8 cellular contexts compared by ENCODE assay signal in the genomic region with DNA sequence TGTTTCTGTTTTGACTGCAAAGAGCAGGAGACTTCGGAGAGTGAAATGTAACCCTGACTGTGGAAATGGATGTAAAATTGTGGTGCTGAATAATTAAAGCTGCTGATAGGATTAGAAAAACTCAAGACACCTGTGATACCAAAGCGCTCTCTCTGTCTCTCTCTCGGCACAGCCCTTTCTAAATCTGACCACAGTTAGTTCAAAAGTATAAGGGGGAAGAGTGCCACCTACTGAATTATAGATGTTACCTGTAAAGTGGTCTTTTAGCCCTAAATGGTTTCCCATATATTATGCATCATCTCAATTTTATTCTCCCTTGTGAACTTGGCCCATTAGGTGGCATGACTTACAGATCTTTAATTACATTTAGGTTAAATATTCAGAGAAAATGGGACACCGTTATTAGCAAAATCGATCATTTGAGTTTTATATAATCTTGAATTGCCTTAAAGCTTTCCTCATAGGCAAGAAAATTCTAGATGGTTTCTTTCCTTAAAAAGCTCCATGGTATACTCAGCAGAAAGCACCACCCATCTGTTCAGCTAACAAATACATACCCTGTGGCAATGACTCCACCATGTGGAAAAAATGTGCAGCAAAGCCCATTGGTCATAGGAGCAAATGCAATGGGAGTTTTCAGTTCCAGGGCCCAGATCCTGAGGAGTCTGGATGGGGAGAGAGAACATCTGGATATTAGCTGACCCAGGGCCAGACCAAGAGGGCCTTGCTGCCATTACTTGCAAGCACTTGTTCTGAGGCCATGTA. TPM values are rescaled to one million over a fixed set of nuclear protein-coding genes. Genes with fewer than 3 reads are reported as not detected.
A peak's percentile ranks its signal among the peaks of the same experiment; 100 is the strongest.
DNase-seq lines count a peak whose midpoint lies in the region; ATAC-seq and TF ChIP-seq lines count a peak whose summit lies in the region.

No MANE protein-coding gene starts in this region.

- no peak overlapping the region for H3K4me2 ChIP-seq in KMS-11

- H3K4me1 ChIP-seq in KMS-11 (ENCODE audit: low read depth, poor library complexity, severe bottlenecking) (peaks cover 30% of the 10 kb centered on the region), heart left ventricle (peaks cover 0 to 6% (median 0%) of the 10 kb centered on the region in 12 donors), subcutaneous abdominal adipose tissue (ENCODE audit: control insufficient read depth in 5 of 5, insufficient read depth in 5 of 5, low read length in 5 of 5) (peaks cover 3 to 20% (median 9%) of the 10 kb centered on the region in 5 donors)

- CTCF ChIA-PET in activated CD4-positive, alpha-beta memory T cell treated with anti-CD3 and anti-CD28 coated beads for 36 hours (lab: Charles Lee), result interaction anchor here (0.9 to 4.7 kb wide), 15 partner anchors 10 to 197 kb away, joined by 3 to 44 read pairs (median 9); partner anchors contain the start of gene RFC5

- peaks cover 71% of the 10 kb centered on the region for H3K36me3 Mint-ChIP-seq in activated CD4-positive, alpha-beta memory T cell treated with anti-CD3 and anti-CD28 coated beads for 36 hours

- no peak overlapping the region for H3K9ac ChIP-seq in KMS-11
- no peak overlapping the region for H3K9ac ChIP-seq in subcutaneous abdominal adipose tissue (ENCODE audit: low read length in 5 of 5)

- no peaks in the 10 kb centered on the region for H4K20me1 ChIP-seq in KMS-11 (ENCODE audit: insufficient read depth)

- H3K4me3 Mint-ChIP-seq in activated CD4-positive, alpha-beta memory T cell treated with anti-CD3 and anti-CD28 coated beads for 36 hours, result peak overlapping the region; percentile 24

- peaks cover 57% of the 10 kb centered on the region for H3K4me1 Mint-ChIP-seq in activated CD4-positive, alpha-beta memory T cell treated with anti-CD3 and anti-CD28 coated beads for 36 hours (ENCODE audit: low read depth)

- H3K36me3 ChIP-seq in KMS-11 (ENCODE audit: insufficient read depth) (no peaks in the 10 kb centered on the region), heart left ventricle (peaks cover 0 to 100% (median 99%) of the 10 kb centered on the region in 9 donors), subcutaneous abdominal adipose tissue (ENCODE audit: control insufficient read depth in 5 of 5, insufficient read depth in 5 of 5, low read length in 5 of 5) (peaks cover 30 to 97% (median 80%) of the 10 kb centered on the region in 5 donors)

- no peaks in the 10 kb centered on the region for H3K9me3 Mint-ChIP-seq in activated CD4-positive, alpha-beta memory T cell treated with anti-CD3 and anti-CD28 coated beads for 36 hours

- H3K27me3 Mint-ChIP-seq in activated CD4-positive, alpha-beta memory T cell treated with anti-CD3 and anti-CD28 coated beads for 36 hours, result no peaks in the 10 kb centered on the region

- 92 to 97% (median 95%) methylated on average over 5 of the region's 5 CpGs for WGBS in heart left ventricle, 4 donors

- H3K4me3 ChIP-seq in KMS-11 (IDR thresholded peaks at IDR 0.05; ENCODE audit: insufficient read depth, low read depth, low read length), result no peak overlapping the region
- H3K4me3 ChIP-seq in heart left ventricle, result no peak overlapping the region
- H3K4me3 ChIP-seq in subcutaneous abdominal adipose tissue (ENCODE audit: low read depth in 1 of 5, low read length in 5 of 5), result no peak overlapping the region

- H3K79me2 ChIP-seq in KMS-11 (ENCODE audit: insufficient read depth, low read depth), result no peaks in the 10 kb centered on the region

- peak; percentile 60 for DNase-seq in D341Med (ENCODE audit: low spot score)
- DNase-seq in activated CD4-positive, alpha-beta memory T cell treated with anti-CD3 and anti-CD28 coated beads for 36 hours, result no peak
- DNase-seq in heart left ventricle, result no peak
- no peak for DNase-seq in T-helper 9 cell
- no peak for DNase-seq in stimulated activated naive CD4-positive, alpha-beta T cell (lab: John Stamatoyannopoulos, UW)

- TF ChIP-seq POLR2A in heart left ventricle (IDR thresholded peaks at IDR 0.05), result no peak

- TF ChIP-seq CTCF in KMS-11 (conservative IDR thresholded peaks at IDR 0.05; ENCODE audit: low read depth, low read length), result no peak
- peak in 9 of 12 donors; percentile 14 to 43 (median 33) for TF ChIP-seq CTCF in heart left ventricle (IDR thresholded peaks at IDR 0.05)

- ATAC-seq in heart left ventricle (peak in 3 of 4 donors; percentile 60 to 75 (median 66)), HG03521 (IDR thresholded peaks at IDR 0.05; ENCODE audit: unreplicated experiment) (no peak)

- intact Hi-C loops in activated CD4-positive, alpha-beta memory T cell treated with anti-CD3 and anti-CD28 coated beads for 36 hours (cut with micrococcal nuclease), result loop anchor here (1.0 to 10.0 kb wide), 6 partner anchors 10 to 1640 kb away; partner anchors contain the start of gene RFC5
- intact Hi-C loops in heart left ventricle (cut with DNase I), result loop anchor here in 8 of 10 donors (5.0 to 10.0 kb wide), 2 partner anchors 157 to 160 kb away; no protein-coding TSS in a partner anchor

- POLR2A ChIA-PET in activated CD4-positive, alpha-beta memory T cell treated with anti-CD3 and anti-CD28 coated beads for 36 hours (lab: Charles Lee), result interaction anchor here (1.4 to 5.1 kb wide), 7 partner anchors 10 to 101 kb away, joined by 6 to 73 read pairs (median 15); partner anchors contain the start of genes PEBP1, RFC5 and WSB2

- H3K27me3 ChIP-seq in KMS-11 (ENCODE audit: insufficient read depth, low read depth) (no peaks in the 10 kb centered on the region), heart left ventricle (no peaks in the 10 kb centered on the region), subcutaneous abdominal adipose tissue (ENCODE audit: control insufficient read depth in 5 of 5, insufficient read depth in 4 of 5, low read length in 5 of 5) (no peaks in the 10 kb centered on the region)

- H3K27ac ChIP-seq in KMS-11 (peak overlapping the region; percentile 21; the same call in 1 of the 2 replicates), heart left ventricle (no peak overlapping the region), subcutaneous abdominal adipose tissue (ENCODE audit: low read depth, low read length) (peak overlapping the region; percentile 33)

- no peak overlapping the region for H2AFZ ChIP-seq in KMS-11 (ENCODE audit: low read depth)

- H3K9me3 ChIP-seq in heart left ventricle (no peaks in the 10 kb centered on the region), subcutaneous abdominal adipose tissue (ENCODE audit: control insufficient read depth in 5 of 5, low read length in 5 of 5) (no peaks in the 10 kb centered on the region)

- H3K27ac Mint-ChIP-seq in activated CD4-positive, alpha-beta memory T cell treated with anti-CD3 and anti-CD28 coated beads for 36 hours, result peak overlapping the region; percentile 94

RNA-seq across cellular contexts. Expression of gene RFC5, which starts 18.1 kb away (rescaled TPM):
- total RNA-seq in activated CD4-positive, alpha-beta memory T cell treated with anti-CD3 and anti-CD28 coated beads for 36 hours, result 10 to 100 TPM; 65.8 to 70.8 TPM
- total RNA-seq in heart left ventricle, result 1 to 10 TPM; 3.5 to 6.9 (median 4.7) TPM
- polyA plus RNA-seq in heart left ventricle, result 1 to 10 TPM; 2.3 to 8.2 TPM

RNA-seq across cellular contexts. Expression of gene WSB2, which starts 26.4 kb away (rescaled TPM):
- total RNA-seq in activated CD4-positive, alpha-beta memory T cell treated with anti-CD3 and anti-CD28 coated beads for 36 hours, result 100 to 1,000 TPM in 1 of 2 experiments, 10 to 100 TPM in 1; 93.2 to 102 TPM
- total RNA-seq in heart left ventricle, result 100 to 1,000 TPM in 8 of 9 donors, 10 to 100 TPM in 1; 89.1 to 162 (median 105) TPM
- 100 to 1,000 TPM in 1 of 2 donors, 10 to 100 TPM in 1; 51.8 to 152 TPM for polyA plus RNA-seq in heart left ventricle

Comparison
In these comparisons a context has a peak if more than half of its experiments do, and no peak if none do; other contexts are left out.
1. H3K27ac ChIP-seq: peak in KMS-11 (single experiment) and subcutaneous abdominal adipose tissue (single experiment); none in heart left ventricle (0 of 12).
2. RNA of gene RFC5, which starts 18.1 kb away (total RNA-seq): 65.8 to 70.8 TPM in activated CD4-positive, alpha-beta memory T cell treated with anti-CD3 and anti-CD28 coated beads for 36 hours; 3.5 to 6.9 TPM in heart left ventricle; every median in the first group is over 4 times any median in the second.